ENCODE assay signal across 2 cellular contexts in the genomic region with DNA sequence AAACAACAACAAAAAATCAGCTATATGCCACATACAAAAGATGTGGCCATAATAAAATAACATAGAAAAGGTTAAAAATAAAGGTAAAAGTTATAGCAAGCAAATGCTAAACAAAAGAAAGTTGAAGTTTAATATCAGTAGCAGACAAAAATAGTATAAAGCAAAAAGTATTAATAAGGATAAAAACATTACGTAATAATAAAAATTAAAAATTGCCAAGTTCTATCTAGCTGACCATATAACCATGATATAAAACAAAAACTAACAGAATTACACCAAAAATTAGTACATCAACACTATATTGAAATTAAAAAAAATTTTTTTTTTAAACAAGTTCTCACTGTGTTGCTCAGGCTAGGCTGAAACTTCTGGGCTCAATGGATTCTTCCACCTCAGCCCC.
A peak's percentile ranks its signal among the peaks of the same experiment; 100 is the strongest.
TF ChIP-seq lines count a peak whose summit lies in the region.

No MANE protein-coding gene starts in this region.

TF ChIP-seq in IMR-90, 13 proteins besides CTCF, POLR2A, EP300 and RAD21:
- TF ChIP-seq MAFK (IDR thresholded peaks at IDR 0.05; ENCODE audit: low read depth, low read length) (no peak), CEBPB (IDR thresholded peaks at IDR 0.05; ENCODE audit: low read depth, low read length) (0 out of 2 replicates have a peak, but pooled peaks have one; percentile 1)

TF ChIP-seq in K562, 482 proteins besides CTCF, POLR2A, EP300 and RAD21:
- TF ChIP-seq NCOA6 (IDR thresholded peaks at IDR 0.05) = no peak
- no peak for TF ChIP-seq MAFK (IDR thresholded peaks at IDR 0.05; ENCODE audit: low read length)
- TF ChIP-seq HIVEP1 (CRISPR knock-in tag; IDR thresholded peaks at IDR 0.05) = no peak
- TF ChIP-seq PHB2 (IDR thresholded peaks at IDR 0.05; ENCODE audit: low read depth) = no peak
- TF ChIP-seq TAF15 (IDR thresholded peaks at IDR 0.05; ENCODE audit: low read depth, low read length) = no peak
- no peak for TF ChIP-seq NFATC3 (IDR thresholded peaks at IDR 0.05)
- no peak for TF ChIP-seq CEBPG (CRISPR knock-in tag; IDR thresholded peaks at IDR 0.05)
- TF ChIP-seq CEBPG (tag; conservative IDR thresholded peaks at IDR 0.05 in 1 of 2, IDR thresholded peaks at IDR 0.05 in 1 of 2) = peak in 1 of 2 experiments; percentile 87; a peak in 2 of 4 replicates
- peak; percentile 70 for TF ChIP-seq CEBPB (tag; IDR thresholded peaks at IDR 0.05)
- TF ChIP-seq, protein P1, sequence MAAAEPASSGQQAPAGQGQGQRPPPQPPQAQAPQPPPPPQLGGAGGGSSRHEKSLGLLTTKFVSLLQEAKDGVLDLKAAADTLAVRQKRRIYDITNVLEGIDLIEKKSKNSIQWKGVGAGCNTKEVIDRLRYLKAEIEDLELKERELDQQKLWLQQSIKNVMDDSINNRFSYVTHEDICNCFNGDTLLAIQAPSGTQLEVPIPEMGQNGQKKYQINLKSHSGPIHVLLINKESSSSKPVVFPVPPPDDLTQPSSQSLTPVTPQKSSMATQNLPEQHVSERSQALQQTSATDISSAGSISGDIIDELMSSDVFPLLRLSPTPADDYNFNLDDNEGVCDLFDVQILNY (CRISPR knock-in tag; IDR thresholded peaks at IDR 0.05) = no peak
- TF ChIP-seq ZNF134 (CRISPR knock-in tag; conservative IDR thresholded peaks at IDR 0.05) = no peak
- TF ChIP-seq GTF2A2 (tag; IDR thresholded peaks at IDR 0.05) = no peak
TF ChIP-seq in K562: peak in this region for 2.
